1 cellular context compared by ENCODE assay signal in genomic region chr17:39951924-39952664, GRCh38.
TF ChIP-seq lines count a peak whose summit lies in the region.

No MANE protein-coding gene starts in this region.

TF ChIP-seq in SK-N-SH, 30 proteins besides CTCF, POLR2A, EP300 and RAD21 (continued from another document):
- TF ChIP-seq ZBTB33 (IDR thresholded peaks at IDR 0.05; ENCODE audit: borderline replicate concordance, low read depth) (no peak), RCOR1 (IDR thresholded peaks at IDR 0.05; ENCODE audit: low read length) (no peak), PBX3 (IDR thresholded peaks at IDR 0.05) (no peak), CHD2 (IDR thresholded peaks at IDR 0.05; ENCODE audit: low read length, partially characterized antibody) (no peak), POLR2AphosphoS5 (IDR thresholded peaks at IDR 0.05; ENCODE audit: low read depth, low read length) (no peak), TEAD4 (IDR thresholded peaks at IDR 0.05; ENCODE audit: borderline replicate concordance, insufficient read depth) (no peak), GABPA (IDR thresholded peaks at IDR 0.05; ENCODE audit: low read depth) (no peak), JUND (IDR thresholded peaks at IDR 0.05) (no peak), REST (IDR thresholded peaks at IDR 0.05; ENCODE audit: low read depth, low read length) (no peak), RFX5 (IDR thresholded peaks at IDR 0.05; ENCODE audit: low read length) (no peak)
